9 cellular contexts compared by ENCODE assay signal in genomic region chr19:11538232-11539036, GRCh38. TPM values are rescaled to one million over a fixed set of nuclear protein-coding genes. Genes with fewer than 3 reads are reported as not detected.
DNase-seq lines count a peak whose midpoint lies in the region; ATAC-seq and TF ChIP-seq lines count a peak whose summit lies in the region.
"Had no signal": no experiment of that assay in that cellular context is flagged by ENCODE, and none has a peak within 500 bp of the region (broad histone marks: within the 10 kb centered on the region; RNA-seq: fewer than 3 reads in every experiment).

Gene CNN1 (plus strand): TSS chr19:11538851. CDS start chr19:11538928, 77 bp downstream.

- H3K9ac ChIP-seq in PC-3 (ENCODE audit: low read length) = no peak within 1 kb of the TSS

- H2AFZ ChIP-seq in neuron (ENCODE audit: low read depth, low read length) = peak within 1 kb of the TSS; percentile 71
- H2AFZ ChIP-seq in PC-3 (ENCODE audit: low read length) = no peak within 1 kb of the TSS

- peak within 1 kb of the TSS; percentile 94 to 98 (median 96) for H3K27ac ChIP-seq in gastroesophageal sphincter
- H3K27ac ChIP-seq in PC-3 (ENCODE audit: low read length) = no peak within 1 kb of the TSS

- peak; percentile 80 for ATAC-seq in gastroesophageal sphincter
- ATAC-seq in PC-3 = no peak

- intact Hi-C loops in PC-3 (cut with micrococcal nuclease) = loop anchor here (5.0 kb wide), 1 partner anchor 49 kb away; no protein-coding TSS in a partner anchor

- no peak within 1 kb of the TSS for H3K4me2 ChIP-seq in PC-3 (ENCODE audit: low read length)

- TF ChIP-seq EP300 in gastroesophageal sphincter (IDR thresholded peaks at IDR 0.05) = no peak

- H3K4me3 ChIP-seq in AG10803 (ENCODE audit: low read length) (peak within 1 kb of the TSS; percentile 57), gastroesophageal sphincter (peak within 1 kb of the TSS; percentile 65 to 68), neuron (ENCODE audit: low read length) (peak within 1 kb of the TSS; percentile 27), PC-3 (ENCODE audit: low read length) (no peak within 1 kb of the TSS)

- no peaks in the 10 kb centered on the region for H3F3A ChIP-seq in PC-3 (ENCODE audit: low read length, unreplicated experiment)

- H3K9me3 ChIP-seq in gastroesophageal sphincter = no peaks in the 10 kb centered on the region
- H3K9me3 ChIP-seq in neuron (ENCODE audit: low read length) = no peaks in the 10 kb centered on the region
- no peaks in the 10 kb centered on the region for H3K9me3 ChIP-seq in PC-3 (ENCODE audit: low read length)

- H3K9me2 ChIP-seq in PC-3 (replicated peaks; ENCODE audit: low read length) = no peaks in the 10 kb centered on the region

- no peaks in the 10 kb centered on the region for H3K79me2 ChIP-seq in PC-3 (ENCODE audit: low read length)

- TF ChIP-seq POLR2A in gastroesophageal sphincter (IDR thresholded peaks at IDR 0.05) = peak; percentile 98

- POLR2A ChIA-PET in PC-3 (lab: Charles Lee; ENCODE audit: unreplicated experiment) = interaction anchor here (0.5 kb wide), 1 partner anchor 52 kb away, joined by 5 read pairs; no protein-coding TSS in a partner anchor

- peaks cover 0 to 20% of the 10 kb centered on the region in 2 donors for H3K36me3 ChIP-seq in gastroesophageal sphincter
- no peaks in the 10 kb centered on the region for H3K36me3 ChIP-seq in neuron (ENCODE audit: insufficient read depth, low read length)
- H3K36me3 ChIP-seq in PC-3 (ENCODE audit: low read depth, low read length) = no peaks in the 10 kb centered on the region

- 7 to 33% methylated on average over 4 to 8 of the region's 21 CpGs for WGBS in gastroesophageal sphincter (ENCODE audit: low coverage in 1 of 2), 2 donors

- H3K4me1 ChIP-seq in gastroesophageal sphincter = peaks cover 0 to 80% (median 6%) of the 10 kb centered on the region in 3 donors
- H3K4me1 ChIP-seq in neuron (ENCODE audit: insufficient read depth, low read length) = peaks cover 18% of the 10 kb centered on the region
- H3K4me1 ChIP-seq in PC-3 (ENCODE audit: insufficient read depth, low read length) = peaks cover 5% of the 10 kb centered on the region

- no TSS peak for BruUV-seq in PC-3 (replicated peaks; lab: Mats Ljungman, UMichigan)

- TF ChIP-seq CTCF in AG10803 (conservative IDR thresholded peaks at IDR 0.05; ENCODE audit: low read length) = no peak
- TF ChIP-seq CTCF in gastroesophageal sphincter (IDR thresholded peaks at IDR 0.05) = no peak
- TF ChIP-seq CTCF in PC-3 (conservative IDR thresholded peaks at IDR 0.05; ENCODE audit: low read depth, low read length) = no peak

- CTCF ChIA-PET in PC-3 (lab: Charles Lee) = no interaction called here

- peaks cover 8% of the 10 kb centered on the region for H3K27me3 ChIP-seq in gastroesophageal sphincter
- H3K27me3 ChIP-seq in neuron (ENCODE audit: insufficient read depth, low read length) = no peaks in the 10 kb centered on the region
- no peaks in the 10 kb centered on the region for H3K27me3 ChIP-seq in PC-3 (ENCODE audit: low read length)

- DNase-seq in AG10803 (ENCODE audit: low read depth) = peak; percentile 76
- DNase-seq in SK-N-DZ (ENCODE audit: low spot score) = peak; percentile 70
- no peak for DNase-seq in CD1c-positive myeloid dendritic cell (ENCODE audit: extremely low spot score)
- no peak for DNase-seq in PC-3
- DNase-seq in COLO668 (lab: John Stamatoyannopoulos, UW; ENCODE audit: unreplicated experiment) = no peak
- DNase-seq in activated CD8-positive, alpha-beta memory T cell treated with anti-CD3 and anti-CD28 coated beads for 24 hours = no peak
- DNase-seq: SHP77 had no signal

- H4K20me1 ChIP-seq in PC-3 (ENCODE audit: low read length) = no peaks in the 10 kb centered on the region

RNA-seq across cellular contexts. Expression of gene CNN1, which starts in this region (rescaled TPM):
- polyA plus RNA-seq in SK-N-DZ (2014; cell fraction: cytosol; rRNA removed) = 10.9 and 22.8 TPM in 2 replicates
- 4.8 and 10.8 TPM in 2 replicates for polyA plus RNA-seq in SK-N-DZ (2014; cell fraction: nucleus; rRNA removed)
- total RNA-seq in gastroesophageal sphincter (1,000 to 10,000 TPM; 2,283 to 3,774 (median 3,072) TPM), PC-3 (2014; rRNA removed) (0.77 TPM in 1 of 2 replicates, not detected in the other)

Comparison
In these comparisons a context has a peak if more than half of its experiments do, and no peak if none do; other contexts are left out.
1. RNA of gene CNN1 (total RNA-seq): 2,283 to 3,774 TPM in gastroesophageal sphincter; 0.77 TPM in PC-3; every median in the first group is over 1,000 times any median in the second.
2. DNase-seq: peak in AG10803 (single experiment) and SK-N-DZ (single experiment); none in CD1c-positive myeloid dendritic cell (single experiment), PC-3 (single experiment), COLO668 (single experiment) and activated CD8-positive, alpha-beta memory T cell treated with anti-CD3 and anti-CD28 coated beads for 24 hours (single experiment).